34 cellular contexts compared by ENCODE assay signal in genomic region chrX:20670611-20671010, GRCh38.
"Had no signal": no experiment of that assay in that cellular context is flagged by ENCODE, and none has a peak within 500 bp of the region (broad histone marks: within the 10 kb centered on the region; RNA-seq: fewer than 3 reads in every experiment).

No MANE protein-coding gene starts in this region.

- H3K27me3 Mint-ChIP-seq: activated B cell treated with CpG ODN at 0.5 μM for 24 hours; activated CD4-positive, alpha-beta memory T cell treated with anti-CD3 and anti-CD28 coated beads for 36 hours; activated naive CD8-positive, alpha-beta T cell treated with anti-CD3 and anti-CD28 coated beads for 36 hours had no signal

- H3K4me3 Mint-ChIP-seq: activated B cell treated with CpG ODN at 0.5 μM for 24 hours; activated CD4-positive, alpha-beta memory T cell treated with anti-CD3 and anti-CD28 coated beads for 36 hours; activated naive CD8-positive, alpha-beta T cell treated with anti-CD3 and anti-CD28 coated beads for 36 hours; activated T-cell treated with anti-CD3 and anti-CD28 coated beads, Interleukin-2, amount 50 U/mL, for 72 hours; activated T-helper 17 cell treated with anti-CD3 and anti-CD28 coated beads, Interleukin-2, amount 50 U/mL, for 72 hours had no signal

- H3K4me1 Mint-ChIP-seq: activated B cell treated with CpG ODN at 0.5 μM for 24 hours; activated naive CD8-positive, alpha-beta T cell treated with anti-CD3 and anti-CD28 coated beads for 36 hours; activated T-helper 17 cell treated with anti-CD3 and anti-CD28 coated beads, Interleukin-2, amount 50 U/mL, for 72 hours had no signal

- H3K4me2 ChIP-seq: PC-9 had no signal

- H3K9me3 Mint-ChIP-seq: activated B cell treated with CpG ODN at 0.5 μM for 24 hours; activated CD4-positive, alpha-beta memory T cell treated with anti-CD3 and anti-CD28 coated beads for 36 hours; activated naive CD8-positive, alpha-beta T cell treated with anti-CD3 and anti-CD28 coated beads for 36 hours; activated T-cell treated with anti-CD3 and anti-CD28 coated beads, Interleukin-2, amount 50 U/mL, for 72 hours; activated T-helper 17 cell treated with anti-CD3 and anti-CD28 coated beads, Interleukin-2, amount 50 U/mL, for 72 hours had no signal

- H3K27ac Mint-ChIP-seq: activated B cell treated with CpG ODN at 0.5 μM for 24 hours; activated CD4-positive, alpha-beta memory T cell treated with anti-CD3 and anti-CD28 coated beads for 36 hours; activated naive CD8-positive, alpha-beta T cell treated with anti-CD3 and anti-CD28 coated beads for 36 hours; activated T-cell treated with anti-CD3 and anti-CD28 coated beads, Interleukin-2, amount 50 U/mL, for 72 hours; activated T-helper 17 cell treated with anti-CD3 and anti-CD28 coated beads, Interleukin-2, amount 50 U/mL, for 72 hours had no signal

- H3K27me3 ChIP-seq: cardiac muscle cell had no signal

- FAIRE-seq: RCC 7860 had no signal

- H2AFZ ChIP-seq: PC-9 had no signal

- DNase-seq: activated B cell treated with CpG ODN at 0.5 μM for 24 hours; activated CD4-positive, alpha-beta memory T cell treated with anti-CD3 and anti-CD28 coated beads for 36 hours; activated CD4-positive, alpha-beta T cell treated with anti-CD3 and anti-CD28 coated beads for 4 hours; activated CD4-positive, alpha-beta T cell treated with anti-CD3 and anti-CD28 coated beads, Interleukin-2, amount 50 U/mL, for 1 hour; activated CD4-positive, CD25-positive, alpha-beta regulatory T cell treated with anti-CD3 and anti-CD28 coated beads, Interleukin-2, amount 50 U/mL, for 72 hours; activated CD8-positive, alpha-beta memory T cell treated with anti-CD3 and anti-CD28 coated beads for 24 hours; activated effector memory CD4-positive, alpha-beta T cell treated with anti-CD3 and anti-CD28 coated beads, Interleukin-2, amount 50 U/mL, for 16 hours; activated naive CD4-positive, alpha-beta T cell; activated naive CD4-positive, alpha-beta T cell treated with anti-CD3 and anti-CD28 coated beads, Interleukin-2, amount 50 U/mL, for 16 hours; activated naive CD8-positive, alpha-beta T cell treated with anti-CD3 and anti-CD28 coated beads for 36 hours; activated T-cell treated with anti-CD3 and anti-CD28 coated beads, Interleukin-2, amount 50 U/mL, for 1 hour; activated T-cell treated with anti-CD3 and anti-CD28 coated beads, Interleukin-2, amount 50 U/mL, for 72 hours; amniotic stem cell; aorta; NCI-H1105; NCI-H1417 treated with DMSO at 0.1 percent for 48 hours; NCI-H187 treated with DMSO at 0.1 percent for 48 hours; NCI-H2081; NCI-H226; NCI-H524 treated with DMSO at 0.1 percent for 48 hours; NK-92 treated with Interleukin-12 subunit alpha and Interleukin-12 subunit beta, amount 100 ng/mL, for 24 hours; PC-9; SIG-M5; SW 1271; T-helper 1 cell; T-helper 2 cell; T-helper 9 cell had no signal

- H3K36me3 Mint-ChIP-seq: activated CD4-positive, alpha-beta memory T cell treated with anti-CD3 and anti-CD28 coated beads for 36 hours; activated naive CD8-positive, alpha-beta T cell treated with anti-CD3 and anti-CD28 coated beads for 36 hours had no signal

- ATAC-seq: activated T-cell treated with anti-CD3 and anti-CD28 coated beads, Interleukin-2, amount 50 U/mL, for 72 hours; activated T-helper 17 cell treated with anti-CD3 and anti-CD28 coated beads, Interleukin-2, amount 50 U/mL, for 72 hours; Right ventricle myocardium inferior; SK-N-SH treated with all-trans-retinoic acid at 6 μM for 48 hours had no signal

- H3K4me3 ChIP-seq: cardiac muscle cell, PC-9 had no signal

- H3K27ac ChIP-seq: cardiac muscle cell, PC-9, RWPE1, VCaP had no signal

- H3K36me3 ChIP-seq: cardiac muscle cell had no signal
